In the genomic region with DNA sequence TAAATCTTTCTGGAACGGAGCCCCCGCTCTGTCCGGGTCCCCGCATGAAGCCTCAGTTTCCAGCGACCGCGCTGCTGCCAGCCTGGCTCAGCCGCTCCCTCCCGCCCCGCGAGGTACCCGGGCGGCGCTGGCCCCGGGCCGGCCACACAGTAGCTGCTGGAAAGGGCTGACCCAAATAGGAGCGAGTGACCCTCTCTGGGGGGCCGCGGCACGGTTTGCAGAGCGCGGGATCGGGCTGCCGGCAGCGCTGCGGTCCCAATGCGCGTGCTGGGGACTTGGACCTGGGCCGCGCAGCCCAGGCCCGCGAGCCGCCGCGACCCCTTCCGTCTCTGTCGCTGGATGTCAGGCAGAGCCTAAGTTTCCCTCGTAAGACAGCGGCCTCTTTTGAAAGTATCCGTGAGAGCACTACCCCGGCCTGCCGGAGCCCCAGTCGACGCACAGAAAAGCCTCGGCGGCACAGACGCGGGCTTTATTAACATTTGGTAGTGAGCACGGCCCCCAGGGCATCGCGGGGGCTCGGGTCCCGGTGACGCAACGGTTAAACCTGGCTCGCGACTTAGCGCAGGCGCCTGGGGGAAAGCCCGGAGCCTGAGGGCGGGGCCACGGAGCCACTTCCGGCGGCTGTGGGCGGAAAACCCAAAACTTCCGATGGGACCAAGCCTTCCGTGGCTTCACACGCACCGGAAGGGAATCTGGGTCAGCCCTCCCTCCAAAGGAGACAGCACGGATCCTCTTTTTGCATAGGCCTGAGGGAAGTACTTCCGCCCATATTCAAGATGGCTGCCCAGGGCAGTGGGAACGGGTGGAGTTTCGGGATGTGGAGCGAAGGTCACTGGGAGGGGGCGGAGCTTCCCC, we compare ENCODE assay signal across 1 cellular context.
TF ChIP-seq lines count a peak whose summit lies in the region.

No MANE protein-coding gene starts in this region.

TF ChIP-seq in GM12878, 131 proteins besides CTCF, POLR2A, EP300 and RAD21 (continued from another document and continues in another):
- TF ChIP-seq, protein P1, sequence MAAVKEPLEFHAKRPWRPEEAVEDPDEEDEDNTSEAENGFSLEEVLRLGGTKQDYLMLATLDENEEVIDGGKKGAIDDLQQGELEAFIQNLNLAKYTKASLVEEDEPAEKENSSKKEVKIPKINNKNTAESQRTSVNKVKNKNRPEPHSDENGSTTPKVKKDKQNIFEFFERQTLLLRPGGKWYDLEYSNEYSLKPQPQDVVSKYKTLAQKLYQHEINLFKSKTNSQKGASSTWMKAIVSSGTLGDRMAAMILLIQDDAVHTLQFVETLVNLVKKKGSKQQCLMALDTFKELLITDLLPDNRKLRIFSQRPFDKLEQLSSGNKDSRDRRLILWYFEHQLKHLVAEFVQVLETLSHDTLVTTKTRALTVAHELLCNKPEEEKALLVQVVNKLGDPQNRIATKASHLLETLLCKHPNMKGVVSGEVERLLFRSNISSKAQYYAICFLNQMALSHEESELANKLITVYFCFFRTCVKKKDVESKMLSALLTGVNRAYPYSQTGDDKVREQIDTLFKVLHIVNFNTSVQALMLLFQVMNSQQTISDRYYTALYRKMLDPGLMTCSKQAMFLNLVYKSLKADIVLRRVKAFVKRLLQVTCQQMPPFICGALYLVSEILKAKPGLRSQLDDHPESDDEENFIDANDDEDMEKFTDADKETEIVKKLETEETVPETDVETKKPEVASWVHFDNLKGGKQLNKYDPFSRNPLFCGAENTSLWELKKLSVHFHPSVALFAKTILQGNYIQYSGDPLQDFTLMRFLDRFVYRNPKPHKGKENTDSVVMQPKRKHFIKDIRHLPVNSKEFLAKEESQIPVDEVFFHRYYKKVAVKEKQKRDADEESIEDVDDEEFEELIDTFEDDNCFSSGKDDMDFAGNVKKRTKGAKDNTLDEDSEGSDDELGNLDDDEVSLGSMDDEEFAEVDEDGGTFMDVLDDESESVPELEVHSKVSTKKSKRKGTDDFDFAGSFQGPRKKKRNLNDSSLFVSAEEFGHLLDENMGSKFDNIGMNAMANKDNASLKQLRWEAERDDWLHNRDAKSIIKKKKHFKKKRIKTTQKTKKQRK (IDR thresholded peaks at IDR 0.05; ENCODE audit: low read depth, low read length), result peak; percentile 33; the same call in 1 of the 2 replicates
- TF ChIP-seq, protein P2, sequence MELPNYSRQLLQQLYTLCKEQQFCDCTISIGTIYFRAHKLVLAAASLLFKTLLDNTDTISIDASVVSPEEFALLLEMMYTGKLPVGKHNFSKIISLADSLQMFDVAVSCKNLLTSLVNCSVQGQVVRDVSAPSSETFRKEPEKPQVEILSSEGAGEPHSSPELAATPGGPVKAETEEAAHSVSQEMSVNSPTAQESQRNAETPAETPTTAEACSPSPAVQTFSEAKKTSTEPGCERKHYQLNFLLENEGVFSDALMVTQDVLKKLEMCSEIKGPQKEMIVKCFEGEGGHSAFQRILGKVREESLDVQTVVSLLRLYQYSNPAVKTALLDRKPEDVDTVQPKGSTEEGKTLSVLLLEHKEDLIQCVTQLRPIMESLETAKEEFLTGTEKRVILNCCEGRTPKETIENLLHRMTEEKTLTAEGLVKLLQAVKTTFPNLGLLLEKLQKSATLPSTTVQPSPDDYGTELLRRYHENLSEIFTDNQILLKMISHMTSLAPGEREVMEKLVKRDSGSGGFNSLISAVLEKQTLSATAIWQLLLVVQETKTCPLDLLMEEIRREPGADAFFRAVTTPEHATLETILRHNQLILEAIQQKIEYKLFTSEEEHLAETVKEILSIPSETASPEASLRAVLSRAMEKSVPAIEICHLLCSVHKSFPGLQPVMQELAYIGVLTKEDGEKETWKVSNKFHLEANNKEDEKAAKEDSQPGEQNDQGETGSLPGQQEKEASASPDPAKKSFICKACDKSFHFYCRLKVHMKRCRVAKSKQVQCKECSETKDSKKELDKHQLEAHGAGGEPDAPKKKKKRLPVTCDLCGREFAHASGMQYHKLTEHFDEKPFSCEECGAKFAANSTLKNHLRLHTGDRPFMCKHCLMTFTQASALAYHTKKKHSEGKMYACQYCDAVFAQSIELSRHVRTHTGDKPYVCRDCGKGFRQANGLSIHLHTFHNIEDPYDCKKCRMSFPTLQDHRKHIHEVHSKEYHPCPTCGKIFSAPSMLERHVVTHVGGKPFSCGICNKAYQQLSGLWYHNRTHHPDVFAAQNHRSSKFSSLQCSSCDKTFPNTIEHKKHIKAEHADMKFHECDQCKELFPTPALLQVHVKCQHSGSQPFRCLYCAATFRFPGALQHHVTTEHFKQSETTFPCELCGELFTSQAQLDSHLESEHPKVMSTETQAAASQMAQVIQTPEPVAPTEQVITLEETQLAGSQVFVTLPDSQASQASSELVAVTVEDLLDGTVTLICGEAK (IDR thresholded peaks at IDR 0.05; ENCODE audit: borderline replicate concordance), result peak; percentile 99
- TF ChIP-seq ASH2L (IDR thresholded peaks at IDR 0.05; ENCODE audit: borderline replicate concordance, low read depth) (no peak), BMI1 (IDR thresholded peaks at IDR 0.05; ENCODE audit: borderline replicate concordance) (no peak), SREBF1 (IDR thresholded peaks at IDR 0.05; ENCODE audit: low read length) (peak; percentile 86), CBX3 (IDR thresholded peaks at IDR 0.05; ENCODE audit: borderline replicate concordance, low read depth) (no peak), ATF7 (IDR thresholded peaks at IDR 0.05; ENCODE audit: low read depth) (peak; percentile 83), ZSCAN29 (IDR thresholded peaks at IDR 0.05) (no peak), RBBP5 (conservative IDR thresholded peaks at IDR 0.05) (no peak), PML (IDR thresholded peaks at IDR 0.05; ENCODE audit: low read length) (peak; percentile 63; the same call in 1 of the 2 replicates), RFX5 (IDR thresholded peaks at IDR 0.05; ENCODE audit: low read depth, low read length) (no peak), HDGF (IDR thresholded peaks at IDR 0.05) (no peak), YBX1 (IDR thresholded peaks at IDR 0.05) (no peak), FOXK2 (IDR thresholded peaks at IDR 0.05) (no peak), NFIC (IDR thresholded peaks at IDR 0.05; ENCODE audit: low read depth, low read length) (no peak), KDM1A (IDR thresholded peaks at IDR 0.05; ENCODE audit: borderline replicate concordance) (no peak), SIN3A (IDR thresholded peaks at IDR 0.05; ENCODE audit: low read depth, low read length) (no peak), CHD1 (IDR thresholded peaks at IDR 0.05; ENCODE audit: low read depth, low read length) (no peak), ZNF384 (IDR thresholded peaks at IDR 0.05; ENCODE audit: borderline replicate concordance, low read depth, low read length) (no peak), ZBED1 (IDR thresholded peaks at IDR 0.05; ENCODE audit: borderline replicate concordance) (peak; percentile 83), MEF2B (IDR thresholded peaks at IDR 0.05; ENCODE audit: partially characterized antibody, poor library complexity, severe bottlenecking) (no peak), TAF1 (IDR thresholded peaks at IDR 0.05; ENCODE audit: borderline replicate concordance, low read depth, low read length) (peak; percentile 50), RUNX3 (IDR thresholded peaks at IDR 0.05; ENCODE audit: low read length) (peak; percentile 83), BCL11A (IDR thresholded peaks at IDR 0.05; ENCODE audit: low read depth, low read length) (no peak), TCF12 (IDR thresholded peaks at IDR 0.05; ENCODE audit: low read depth, low read length) (no peak), NR2F1 (conservative IDR thresholded peaks at IDR 0.05) (peak; percentile 91), ZZZ3 (IDR thresholded peaks at IDR 0.05; ENCODE audit: control insufficient read depth, insufficient read length, low read depth) (no peak), MYC (IDR thresholded peaks at IDR 0.05; ENCODE audit: insufficient read depth, insufficient read length, insufficient replicate concordance, low read length, severe bottlenecking) (no peak), ESRRA (IDR thresholded peaks at IDR 0.05; ENCODE audit: low read length) (no peak; the same call in 1 of the 2 replicates), FOS (IDR thresholded peaks at IDR 0.05; ENCODE audit: borderline replicate concordance, extremely low read depth, insufficient read length) (no peak)
- TF ChIP-seq, protein P3, sequence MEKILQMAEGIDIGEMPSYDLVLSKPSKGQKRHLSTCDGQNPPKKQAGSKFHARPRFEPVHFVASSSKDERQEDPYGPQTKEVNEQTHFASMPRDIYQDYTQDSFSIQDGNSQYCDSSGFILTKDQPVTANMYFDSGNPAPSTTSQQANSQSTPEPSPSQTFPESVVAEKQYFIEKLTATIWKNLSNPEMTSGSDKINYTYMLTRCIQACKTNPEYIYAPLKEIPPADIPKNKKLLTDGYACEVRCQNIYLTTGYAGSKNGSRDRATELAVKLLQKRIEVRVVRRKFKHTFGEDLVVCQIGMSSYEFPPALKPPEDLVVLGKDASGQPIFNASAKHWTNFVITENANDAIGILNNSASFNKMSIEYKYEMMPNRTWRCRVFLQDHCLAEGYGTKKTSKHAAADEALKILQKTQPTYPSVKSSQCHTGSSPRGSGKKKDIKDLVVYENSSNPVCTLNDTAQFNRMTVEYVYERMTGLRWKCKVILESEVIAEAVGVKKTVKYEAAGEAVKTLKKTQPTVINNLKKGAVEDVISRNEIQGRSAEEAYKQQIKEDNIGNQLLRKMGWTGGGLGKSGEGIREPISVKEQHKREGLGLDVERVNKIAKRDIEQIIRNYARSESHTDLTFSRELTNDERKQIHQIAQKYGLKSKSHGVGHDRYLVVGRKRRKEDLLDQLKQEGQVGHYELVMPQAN (conservative IDR thresholded peaks at IDR 0.05), result peak; percentile 71
- TF ChIP-seq, protein P4, sequence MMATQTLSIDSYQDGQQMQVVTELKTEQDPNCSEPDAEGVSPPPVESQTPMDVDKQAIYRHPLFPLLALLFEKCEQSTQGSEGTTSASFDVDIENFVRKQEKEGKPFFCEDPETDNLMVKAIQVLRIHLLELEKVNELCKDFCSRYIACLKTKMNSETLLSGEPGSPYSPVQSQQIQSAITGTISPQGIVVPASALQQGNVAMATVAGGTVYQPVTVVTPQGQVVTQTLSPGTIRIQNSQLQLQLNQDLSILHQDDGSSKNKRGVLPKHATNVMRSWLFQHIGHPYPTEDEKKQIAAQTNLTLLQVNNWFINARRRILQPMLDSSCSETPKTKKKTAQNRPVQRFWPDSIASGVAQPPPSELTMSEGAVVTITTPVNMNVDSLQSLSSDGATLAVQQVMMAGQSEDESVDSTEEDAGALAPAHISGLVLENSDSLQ (IDR thresholded peaks at IDR 0.05), result peak; percentile 53
- TF ChIP-seq, protein P5, sequence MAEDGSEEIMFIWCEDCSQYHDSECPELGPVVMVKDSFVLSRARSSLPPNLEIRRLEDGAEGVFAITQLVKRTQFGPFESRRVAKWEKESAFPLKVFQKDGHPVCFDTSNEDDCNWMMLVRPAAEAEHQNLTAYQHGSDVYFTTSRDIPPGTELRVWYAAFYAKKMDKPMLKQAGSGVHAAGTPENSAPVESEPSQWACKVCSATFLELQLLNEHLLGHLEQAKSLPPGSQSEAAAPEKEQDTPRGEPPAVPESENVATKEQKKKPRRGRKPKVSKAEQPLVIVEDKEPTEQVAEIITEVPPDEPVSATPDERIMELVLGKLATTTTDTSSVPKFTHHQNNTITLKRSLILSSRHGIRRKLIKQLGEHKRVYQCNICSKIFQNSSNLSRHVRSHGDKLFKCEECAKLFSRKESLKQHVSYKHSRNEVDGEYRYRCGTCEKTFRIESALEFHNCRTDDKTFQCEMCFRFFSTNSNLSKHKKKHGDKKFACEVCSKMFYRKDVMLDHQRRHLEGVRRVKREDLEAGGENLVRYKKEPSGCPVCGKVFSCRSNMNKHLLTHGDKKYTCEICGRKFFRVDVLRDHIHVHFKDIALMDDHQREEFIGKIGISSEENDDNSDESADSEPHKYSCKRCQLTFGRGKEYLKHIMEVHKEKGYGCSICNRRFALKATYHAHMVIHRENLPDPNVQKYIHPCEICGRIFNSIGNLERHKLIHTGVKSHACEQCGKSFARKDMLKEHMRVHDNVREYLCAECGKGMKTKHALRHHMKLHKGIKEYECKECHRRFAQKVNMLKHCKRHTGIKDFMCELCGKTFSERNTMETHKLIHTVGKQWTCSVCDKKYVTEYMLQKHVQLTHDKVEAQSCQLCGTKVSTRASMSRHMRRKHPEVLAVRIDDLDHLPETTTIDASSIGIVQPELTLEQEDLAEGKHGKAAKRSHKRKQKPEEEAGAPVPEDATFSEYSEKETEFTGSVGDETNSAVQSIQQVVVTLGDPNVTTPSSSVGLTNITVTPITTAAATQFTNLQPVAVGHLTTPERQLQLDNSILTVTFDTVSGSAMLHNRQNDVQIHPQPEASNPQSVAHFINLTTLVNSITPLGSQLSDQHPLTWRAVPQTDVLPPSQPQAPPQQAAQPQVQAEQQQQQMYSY (CRISPR knock-in tag; IDR thresholded peaks at IDR 0.05), result no peak
- TF ChIP-seq, protein P6, sequence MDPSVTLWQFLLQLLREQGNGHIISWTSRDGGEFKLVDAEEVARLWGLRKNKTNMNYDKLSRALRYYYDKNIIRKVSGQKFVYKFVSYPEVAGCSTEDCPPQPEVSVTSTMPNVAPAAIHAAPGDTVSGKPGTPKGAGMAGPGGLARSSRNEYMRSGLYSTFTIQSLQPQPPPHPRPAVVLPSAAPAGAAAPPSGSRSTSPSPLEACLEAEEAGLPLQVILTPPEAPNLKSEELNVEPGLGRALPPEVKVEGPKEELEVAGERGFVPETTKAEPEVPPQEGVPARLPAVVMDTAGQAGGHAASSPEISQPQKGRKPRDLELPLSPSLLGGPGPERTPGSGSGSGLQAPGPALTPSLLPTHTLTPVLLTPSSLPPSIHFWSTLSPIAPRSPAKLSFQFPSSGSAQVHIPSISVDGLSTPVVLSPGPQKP (IDR thresholded peaks at IDR 0.05; ENCODE audit: low read depth, low read length), result peak; percentile 96
- TF ChIP-seq, protein P7, sequence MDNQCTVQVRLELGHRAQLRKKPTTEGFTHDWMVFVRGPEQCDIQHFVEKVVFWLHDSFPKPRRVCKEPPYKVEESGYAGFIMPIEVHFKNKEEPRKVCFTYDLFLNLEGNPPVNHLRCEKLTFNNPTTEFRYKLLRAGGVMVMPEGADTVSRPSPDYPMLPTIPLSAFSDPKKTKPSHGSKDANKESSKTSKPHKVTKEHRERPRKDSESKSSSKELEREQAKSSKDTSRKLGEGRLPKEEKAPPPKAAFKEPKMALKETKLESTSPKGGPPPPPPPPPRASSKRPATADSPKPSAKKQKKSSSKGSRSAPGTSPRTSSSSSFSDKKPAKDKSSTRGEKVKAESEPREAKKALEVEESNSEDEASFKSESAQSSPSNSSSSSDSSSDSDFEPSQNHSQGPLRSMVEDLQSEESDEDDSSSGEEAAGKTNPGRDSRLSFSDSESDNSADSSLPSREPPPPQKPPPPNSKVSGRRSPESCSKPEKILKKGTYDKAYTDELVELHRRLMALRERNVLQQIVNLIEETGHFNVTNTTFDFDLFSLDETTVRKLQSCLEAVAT (IDR thresholded peaks at IDR 0.05), result no peak; the same call in 1 of the 2 replicates
- TF ChIP-seq, protein P8, sequence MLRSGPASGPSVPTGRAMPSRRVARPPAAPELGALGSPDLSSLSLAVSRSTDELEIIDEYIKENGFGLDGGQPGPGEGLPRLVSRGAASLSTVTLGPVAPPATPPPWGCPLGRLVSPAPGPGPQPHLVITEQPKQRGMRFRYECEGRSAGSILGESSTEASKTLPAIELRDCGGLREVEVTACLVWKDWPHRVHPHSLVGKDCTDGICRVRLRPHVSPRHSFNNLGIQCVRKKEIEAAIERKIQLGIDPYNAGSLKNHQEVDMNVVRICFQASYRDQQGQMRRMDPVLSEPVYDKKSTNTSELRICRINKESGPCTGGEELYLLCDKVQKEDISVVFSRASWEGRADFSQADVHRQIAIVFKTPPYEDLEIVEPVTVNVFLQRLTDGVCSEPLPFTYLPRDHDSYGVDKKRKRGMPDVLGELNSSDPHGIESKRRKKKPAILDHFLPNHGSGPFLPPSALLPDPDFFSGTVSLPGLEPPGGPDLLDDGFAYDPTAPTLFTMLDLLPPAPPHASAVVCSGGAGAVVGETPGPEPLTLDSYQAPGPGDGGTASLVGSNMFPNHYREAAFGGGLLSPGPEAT (IDR thresholded peaks at IDR 0.05; ENCODE audit: low read depth), result peak; percentile 99
